Comparison of ENCODE assay signal across 16 cellular contexts in genomic region chr3:17047904-17048303, GRCh38.
"Had no signal": no experiment of that assay in that cellular context is flagged by ENCODE, and none has a peak within 500 bp of the region (broad histone marks: within the 10 kb centered on the region; RNA-seq: fewer than 3 reads in every experiment).

No MANE protein-coding gene starts in this region.

- ATAC-seq: natural killer cell had no signal

- H3K36me3 ChIP-seq: sigmoid colon, upper lobe of left lung had no signal

- H3K4me3 ChIP-seq: lung, sigmoid colon, stomach, upper lobe of left lung had no signal

- DNase-seq: activated CD4-positive, alpha-beta T cell treated with anti-CD3 and anti-CD28 coated beads, Interleukin-2, amount 50 U/mL, for 1 hour; activated CD4-positive, CD25-positive, alpha-beta regulatory T cell treated with anti-CD3 and anti-CD28 coated beads, Interleukin-2, amount 50 U/mL, for 72 hours; activated CD8-positive, alpha-beta memory T cell treated with anti-CD3 and anti-CD28 coated beads, Interleukin-2, amount 50 U/mL, for 48 hours; activated gamma-delta T cell treated with Interleukin-2 at 50 U/mL for 16 hours; hypothalamus; natural killer cell; nucleus accumbens; sigmoid colon; stimulated activated CD4-positive, alpha-beta T cell treated with anti-CD3 and anti-CD28 coated beads, Interleukin-4, amount 100 ng/mL, for 24 hours; stomach; T1000; upper lobe of left lung had no signal

- FAIRE-seq: keratinocyte had no signal

- H3K27me3 ChIP-seq: sigmoid colon, stomach, upper lobe of left lung had no signal

- H3K27ac Mint-ChIP-seq: activated naive CD4-positive, alpha-beta T cell treated with anti-CD3 and anti-CD28 coated beads, Interleukin-2, amount 50 U/mL, for 72 hours; natural killer cell; stimulated activated effector memory CD8-positive, alpha-beta T cell treated with anti-CD3 and anti-CD28 coated beads, Interleukin-12 subunit alpha, Interleukin-12 subunit beta, amount 100 ng/mL, for 72 hours had no signal

- H3K9me3 ChIP-seq: sigmoid colon, upper lobe of left lung had no signal

- H3K4me1 ChIP-seq: sigmoid colon, stomach, upper lobe of left lung had no signal

- H3K4me3 Mint-ChIP-seq: natural killer cell; stimulated activated effector memory CD8-positive, alpha-beta T cell treated with anti-CD3 and anti-CD28 coated beads, Interleukin-12 subunit alpha, Interleukin-12 subunit beta, amount 100 ng/mL, for 72 hours had no signal

- H3K27ac ChIP-seq: sigmoid colon, stomach, upper lobe of left lung had no signal
